In genomic region chr7:98315318-98315993, GRCh38 we compare ENCODE assay signal across 14 cellular contexts. TPM values are rescaled to one million over a fixed set of nuclear protein-coding genes. Genes with fewer than 3 reads are reported as not detected.
DNase-seq lines count a peak whose midpoint lies in the region; ATAC-seq, FAIRE-seq and TF ChIP-seq lines count a peak whose summit lies in the region.
"Had no signal": no experiment of that assay in that cellular context is flagged by ENCODE, and none has a peak within 500 bp of the region (broad histone marks: within the 10 kb centered on the region; RNA-seq: fewer than 3 reads in every experiment).

No MANE protein-coding gene starts in this region.

- peak; percentile 79 for ATAC-seq in GM19351 (IDR thresholded peaks at IDR 0.05; ENCODE audit: unreplicated experiment)
- peak; percentile 81 for ATAC-seq in HG02870 (IDR thresholded peaks at IDR 0.05; ENCODE audit: unreplicated experiment)
- no peak for ATAC-seq in activated CD8-positive, alpha-beta T cell treated with anti-CD3 and anti-CD28 coated beads, Interleukin-2, amount 10 ng/mL, durations not matched to agents 7 days and 5 days
- ATAC-seq: naive thymus-derived CD8-positive, alpha-beta T cell had no signal

- H3K9me3 Mint-ChIP-seq in activated CD8-positive, alpha-beta T cell treated with anti-CD3 and anti-CD28 coated beads, Interleukin-2, amount 10 ng/mL, durations not matched to agents 7 days and 5 days (ENCODE audit: insufficient read depth) = no peaks in the 10 kb centered on the region

- TF ChIP-seq EP300 in sigmoid colon (IDR thresholded peaks at IDR 0.05) = no peak

- H3K4me3 ChIP-seq in BLaER1 (no peak overlapping the region), LNCaP clone FGC (ENCODE audit: low read depth, low read length) (no peak overlapping the region), sigmoid colon (no peak overlapping the region)
- H3K4me3 ChIP-seq: smooth muscle cell had no signal

- peaks cover 12% of the 10 kb centered on the region for H3K9me3 ChIP-seq in BLaER1
- no peaks in the 10 kb centered on the region for H3K9me3 ChIP-seq in sigmoid colon

- no peak overlapping the region for H3K9ac ChIP-seq in BLaER1
- H3K9ac ChIP-seq: KMS-11 had no signal

- H3K4me1 ChIP-seq in BLaER1 = peaks cover 71% of the 10 kb centered on the region
- H3K4me1 ChIP-seq in sigmoid colon = no peaks in the 10 kb centered on the region

- H3K4me2 ChIP-seq in BLaER1 = peak overlapping the region; percentile 79
- H3K4me2 ChIP-seq: KMS-11, smooth muscle cell had no signal

- H3K36me3 Mint-ChIP-seq in activated CD8-positive, alpha-beta T cell treated with anti-CD3 and anti-CD28 coated beads, Interleukin-2, amount 10 ng/mL, durations not matched to agents 7 days and 5 days (ENCODE audit: low read depth) = no peaks in the 10 kb centered on the region

- WGBS in sigmoid colon, 2 donors = 76 to 89% methylated on average over 13 of the region's 13 CpGs

- H3K27ac Mint-ChIP-seq in activated CD8-positive, alpha-beta T cell treated with anti-CD3 and anti-CD28 coated beads, Interleukin-2, amount 10 ng/mL, durations not matched to agents 7 days and 5 days = no peak overlapping the region

- no peaks in the 10 kb centered on the region for H3K27me3 Mint-ChIP-seq in activated CD8-positive, alpha-beta T cell treated with anti-CD3 and anti-CD28 coated beads, Interleukin-2, amount 10 ng/mL, durations not matched to agents 7 days and 5 days (ENCODE audit: low read depth)
- H3K27me3 Mint-ChIP-seq: naive thymus-derived CD8-positive, alpha-beta T cell had no signal

- CTCF ChIA-PET in activated CD8-positive, alpha-beta T cell treated with anti-CD3 and anti-CD28 coated beads, Interleukin-2, amount 10 ng/mL, durations not matched to agents 7 days and 5 days (lab: Charles Lee) = no interaction called here

- H3K27me3 ChIP-seq in BLaER1 (no peaks in the 10 kb centered on the region), sigmoid colon (no peaks in the 10 kb centered on the region)

- POLR2A ChIA-PET in activated CD8-positive, alpha-beta T cell treated with anti-CD3 and anti-CD28 coated beads, Interleukin-2, amount 10 ng/mL, durations not matched to agents 7 days and 5 days (lab: Charles Lee) = no interaction called here

- peak overlapping the region; percentile 88 for H3K27ac ChIP-seq in BLaER1
- no peak overlapping the region for H3K27ac ChIP-seq in sigmoid colon
- H3K27ac ChIP-seq: KMS-11 had no signal

- no peak for TF ChIP-seq POLR2A in sigmoid colon (IDR thresholded peaks at IDR 0.05)

- TF ChIP-seq CTCF in LNCaP clone FGC (IDR thresholded peaks at IDR 0.05; ENCODE audit: control insufficient read depth, extremely low read depth, insufficient read depth) (no peak), sigmoid colon (IDR thresholded peaks at IDR 0.05) (no peak)

- H3K4me1 Mint-ChIP-seq in activated CD8-positive, alpha-beta T cell treated with anti-CD3 and anti-CD28 coated beads, Interleukin-2, amount 10 ng/mL, durations not matched to agents 7 days and 5 days (ENCODE audit: low read depth) = no peaks in the 10 kb centered on the region

- DNase-seq in LNCaP clone FGC (ENCODE audit: low read depth) (peak; percentile 70), RCC 7860 (ENCODE audit: low spot score) (no peak), sigmoid colon (no peak), COR-L47 (lab: John Stamatoyannopoulos, UW) (no peak)
- no peak for DNase-seq in activated CD8-positive, alpha-beta T cell treated with anti-CD3 and anti-CD28 coated beads, Interleukin-2, amount 10 ng/mL, durations not matched to agents 7 days and 5 days
- DNase-seq: H7; naive thymus-derived CD8-positive, alpha-beta T cell; NCI-H69 had no signal

- intact Hi-C loops in sigmoid colon (cut with DNase I) = no loop called here

- no peak for FAIRE-seq in RCC 7860 (lab: Jason Lieb, UNC)
- FAIRE-seq: astrocyte had no signal

- no peaks in the 10 kb centered on the region for H4K20me1 ChIP-seq in BLaER1

- 0 out of 2 replicates have a peak, but pooled peaks cover 12% of the 10 kb centered on the region for H3K36me3 ChIP-seq in BLaER1
- H3K36me3 ChIP-seq in sigmoid colon = no peaks in the 10 kb centered on the region

- H3K4me3 Mint-ChIP-seq in activated CD8-positive, alpha-beta T cell treated with anti-CD3 and anti-CD28 coated beads, Interleukin-2, amount 10 ng/mL, durations not matched to agents 7 days and 5 days = no peak overlapping the region
- H3K4me3 Mint-ChIP-seq: naive thymus-derived CD8-positive, alpha-beta T cell had no signal

RNA-seq across cellular contexts. Expression of gene BRI3, which starts 34.0 kb away (rescaled TPM):
- total RNA-seq in activated CD8-positive, alpha-beta T cell treated with anti-CD3 and anti-CD28 coated beads, Interleukin-2, amount 10 ng/mL, durations not matched to agents 7 days and 5 days = 10 to 100 TPM; 35.0 to 35.5 TPM
- 10 to 100 TPM; 44.9 to 61.8 (median 48.4) TPM for total RNA-seq in sigmoid colon
- polyA plus RNA-seq in sigmoid colon = 100 to 1,000 TPM; 150 to 344 (median 339) TPM
